8 cellular contexts compared by ENCODE assay signal in the genomic region with DNA sequence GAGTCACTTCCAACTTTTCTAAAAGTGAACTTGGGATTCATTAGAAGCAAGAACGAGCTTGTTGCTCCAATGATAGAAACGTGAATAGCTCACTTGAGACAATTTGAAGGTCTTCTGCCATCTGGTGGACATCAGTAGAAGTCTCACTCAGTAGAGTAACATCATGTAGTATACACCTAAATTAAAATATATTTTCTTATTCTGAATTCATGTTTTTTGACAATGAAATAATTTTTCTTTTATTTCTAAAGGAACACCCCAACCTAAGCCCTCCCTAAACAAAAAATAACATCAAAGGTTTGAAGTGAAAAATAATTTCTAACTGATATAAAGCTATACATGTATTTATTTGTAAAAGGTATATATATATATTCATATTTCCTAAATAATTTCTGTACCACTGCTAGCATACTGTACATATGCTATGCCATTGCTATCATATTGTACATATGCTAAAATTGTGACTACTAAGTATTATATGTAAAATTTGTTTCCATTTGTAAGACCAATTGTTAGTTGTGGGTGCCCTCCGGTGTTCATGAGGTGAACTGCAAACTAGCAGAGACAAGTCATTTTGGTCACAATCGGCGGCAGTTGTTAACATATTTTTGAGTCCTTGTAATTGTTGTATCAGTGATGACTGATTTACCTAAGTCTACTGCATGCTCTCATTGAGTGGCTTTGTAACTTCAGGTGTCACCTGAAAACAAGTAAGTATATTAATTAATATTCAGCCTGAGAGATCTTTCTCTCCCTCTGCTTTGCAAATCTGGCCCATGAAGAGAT.
DNase-seq lines count a peak whose midpoint lies in the region; ATAC-seq and TF ChIP-seq lines count a peak whose summit lies in the region.

No MANE protein-coding gene starts in this region.

- H3K9ac ChIP-seq in NT2/D1 (ENCODE audit: insufficient read length, low read depth), result no peak overlapping the region

- no peaks in the 10 kb centered on the region for H3K36me3 ChIP-seq in NT2/D1 (ENCODE audit: insufficient read depth, insufficient read length, low read length)

- POLR2A ChIA-PET in GM10248 (lab: Yijun Ruan, JAX), result no interaction called here

- CTCF ChIA-PET in GM10248 (lab: Yijun Ruan, JAX), result interaction anchor here (0.6 to 5.3 kb wide), 55 partner anchors 9 to 1200 kb away, joined by 3 to 38 read pairs (median 4); partner anchors contain the start of genes FAM3C and WNT16

- H3K27me3 ChIP-seq in NT2/D1 (ENCODE audit: insufficient read depth, insufficient read length), result no peaks in the 10 kb centered on the region

- H3K4me1 ChIP-seq in NT2/D1 (ENCODE audit: insufficient read depth, insufficient read length), result no peaks in the 10 kb centered on the region

- intact Hi-C loops in posterior cingulate gyrus (cut with DNase I), result loop anchor here (1.0 to 10.0 kb wide), 5 partner anchors 243 to 870 kb away; no protein-coding TSS in a partner anchor

- TF ChIP-seq CTCF in GM10248 (IDR thresholded peaks at IDR 0.05; ENCODE audit: control extremely low read depth, extremely low read depth, low read depth, missing control alignments), result peak; percentile 79

- DNase-seq in GM10248 (ENCODE audit: extremely low spot score) (peak; percentile 57), HuH-7 (ENCODE audit: low spot score) (peak; percentile 35), NT2/D1 (ENCODE audit: low read depth, low spot score) (peak; percentile 61), glomerular visceral epithelial cell (ENCODE audit: extremely low spot score) (peak; percentile 66), posterior cingulate gyrus (peak in 9 of 10 donors; percentile 21 to 91 (median 61)), cortex of kidney (lab: John Stamatoyannopoulos, UW) (no peak)
- DNase-seq in activated T-helper 9 cell treated with anti-CD3 and anti-CD28 coated beads, Interleukin-2, amount 50 U/mL, for 16 hours (ENCODE audit: low read depth), result peak; percentile 1

- H3K4me3 ChIP-seq in NT2/D1 (ENCODE audit: insufficient read length, low read depth), result no peak overlapping the region

- H3K9me3 ChIP-seq in NT2/D1 (ENCODE audit: insufficient read depth, low read length), result no peaks in the 10 kb centered on the region

- peak; percentile 92 for ATAC-seq in GM21737 (IDR thresholded peaks at IDR 0.05; ENCODE audit: unreplicated experiment)
